8 cellular contexts compared by ENCODE assay signal in genomic region chr15:55588070-55588817, GRCh38. TPM values are rescaled to one million over a fixed set of nuclear protein-coding genes. Genes with fewer than 3 reads are reported as not detected.
DNase-seq lines count a peak whose midpoint lies in the region; ATAC-seq, FAIRE-seq and TF ChIP-seq lines count a peak whose summit lies in the region.

Gene PYGO1 (minus strand): TSS chr15:55588345. CDS start chr15:55587883, 462 bp downstream.

- H3K27ac ChIP-seq in GM12878 (ENCODE audit: control insufficient read depth, insufficient read depth) = no peak within 1 kb of the TSS

- WGBS in GM12878 (ENCODE audit: insufficient coverage, insufficient replicate concordance, low lambda C conversion rate, missing lambda C conversion rate) = 11% methylated on average over 25 of the region's 107 CpGs

- intact Hi-C loops in GM12878 (cut with micrococcal nuclease; ENCODE audit: unreplicated experiment) = no loop called here

- no peaks in the 10 kb centered on the region for H3K36me3 ChIP-seq in GM12878 (ENCODE audit: control insufficient read depth in 2 of 2, insufficient read depth in 2 of 2, low read length in 1 of 2)

- no peak for TF ChIP-seq POLR2A in GM12891 (IDR thresholded peaks at IDR 0.05; ENCODE audit: low read depth, low read length)
- TF ChIP-seq POLR2A in GM12878 (IDR thresholded peaks at IDR 0.05; ENCODE audit: low read depth, low read length) = no peak

- H3K4me3 ChIP-seq in GM12878 = no peak within 1 kb of the TSS

- no peak within 1 kb of the TSS for H3K9ac ChIP-seq in GM12878 (ENCODE audit: control insufficient read depth, insufficient read depth, low read length)

- peak within 1 kb of the TSS; percentile 17; the same call in 1 of the 2 replicates for H2AFZ ChIP-seq in GM12878 (ENCODE audit: control insufficient read depth, low read depth, low read length)

- RAD21 ChIA-PET in GM12878 (lab: Charles Lee; ENCODE audit: unreplicated experiment) = no interaction called here

- peak; percentile 46 for ATAC-seq in HG03521 (IDR thresholded peaks at IDR 0.05; ENCODE audit: unreplicated experiment)
- ATAC-seq in GM12878 = no peak; the same call in 2 of the 3 replicates

- no peaks in the 10 kb centered on the region; the same call in 2 of the 3 replicates for H3K9me3 ChIP-seq in GM12878 (replicated peaks; ENCODE audit: control insufficient read depth, insufficient read depth, low read length)

- CTCF ChIA-PET in GM12878 (lab: Yijun Ruan, JAX) = no interaction called here

- no TSS peak for BruUV-seq in GM12878 (replicated peaks; lab: Mats Ljungman, UMichigan)

- no peak for FAIRE-seq in GM12891 (lab: Jason Lieb, UNC)
- no peak for FAIRE-seq in GM12878 (lab: Jason Lieb, UNC)

- TF ChIP-seq CTCF in GM12878 (IDR thresholded peaks at IDR 0.05 in 2 of 3, conservative IDR thresholded peaks at IDR 0.05 in 1 of 3; ENCODE audit: control insufficient read depth in 2 of 3, extremely low read depth in 1 of 3, insufficient read depth in 1 of 3, low read depth in 3 of 3, low read length in 3 of 3) = no peak

- H3K4me1 ChIP-seq in GM12878 (ENCODE audit: control insufficient read depth, insufficient read depth, low read length) = no peaks in the 10 kb centered on the region

- TF ChIP-seq EP300 in GM12878 (IDR thresholded peaks at IDR 0.05; ENCODE audit: borderline replicate concordance in 1 of 2, control insufficient read depth in 1 of 2, low read depth in 2 of 2, low read length in 2 of 2) = no peak

- POLR2A ChIA-PET in GM12878 (lab: Charles Lee) = no interaction called here

- DNase-seq in 8988T (peak; percentile 53), GM12891 (ENCODE audit: insufficient read length, low spot score) (peak; percentile 59), SK-N-DZ (ENCODE audit: low spot score) (peak; percentile 77), GM12878 (ENCODE audit: low read depth, low spot score) (no peak), hypothalamus (lab: John Stamatoyannopoulos, UW) (peak in 38 of 51 donors; percentile 5 to 77 (median 38)), retina (peak; percentile 85), GF-D8 (lab: John Stamatoyannopoulos, UW) (no peak)

- TF ChIP-seq RAD21 in GM12878 (IDR thresholded peaks at IDR 0.05; ENCODE audit: insufficient read depth, low read depth, low read length) = no peak

- in situ Hi-C loops in GM12878 (cut with MboI) = no loop called here

- peak within 1 kb of the TSS; percentile 68 for H3K4me2 ChIP-seq in GM12878 (ENCODE audit: control insufficient read depth, insufficient read depth)

- H3K79me2 ChIP-seq in GM12878 (ENCODE audit: control insufficient read depth, insufficient read depth, low read length) = no peaks in the 10 kb centered on the region

- SMC1A ChIA-PET in GM12878 (lab: Charles Lee; ENCODE audit: uncharacterized antibody, unreplicated experiment) = no interaction called here

- H4K20me1 ChIP-seq in GM12878 (ENCODE audit: control insufficient read depth, insufficient read depth) = no peaks in the 10 kb centered on the region

- H3K27me3 ChIP-seq in GM12878 (replicated peaks in 1 of 2; ENCODE audit: control insufficient read depth in 2 of 2, insufficient read depth in 2 of 2, low read length in 1 of 2) = peaks cover 1 to 26% of the 10 kb centered on the region in 2 experiments

TF ChIP-seq in GM12891, 5 proteins besides CTCF, POLR2A, EP300 and RAD21:
- TF ChIP-seq SPI1 (IDR thresholded peaks at IDR 0.05; ENCODE audit: low read depth, low read length) (no peak), TAF1 (IDR thresholded peaks at IDR 0.05; ENCODE audit: low read depth, low read length) (no peak), PAX5 (IDR thresholded peaks at IDR 0.05; ENCODE audit: insufficient read depth, low read length, severe bottlenecking) (no peak), POU2F2 (IDR thresholded peaks at IDR 0.05; ENCODE audit: low read depth, low read length) (no peak), POLR2AphosphoS5 (IDR thresholded peaks at IDR 0.05; ENCODE audit: low read depth, low read length) (no peak)

TF ChIP-seq in GM12878, 131 proteins besides CTCF, POLR2A, EP300 and RAD21:
- TF ChIP-seq BMI1 (IDR thresholded peaks at IDR 0.05; ENCODE audit: borderline replicate concordance) (no peak), E2F8 (IDR thresholded peaks at IDR 0.05; ENCODE audit: low read depth, partially characterized antibody) (no peak), MEF2A (IDR thresholded peaks at IDR 0.05; ENCODE audit: insufficient read depth, low read depth, low read length) (no peak), NBN (IDR thresholded peaks at IDR 0.05) (no peak), EGR1 (IDR thresholded peaks at IDR 0.05; ENCODE audit: borderline replicate concordance in 1 of 2, low read depth in 2 of 2, low read length in 2 of 2) (0 out of 3 replicates have a peak, but pooled peaks of 1 of the 2 experiments have one; percentile 11)
TF ChIP-seq in GM12878: peak in this region for 1.

RNA-seq across cellular contexts. Expression of gene PYGO1, which starts in this region (rescaled TPM):
- polyA plus RNA-seq in GM12891 (2012; ENCODE audit: low read depth, missing spikeins) = not detected
- polyA plus RNA-seq in SK-N-DZ (2014; cell fraction: cytosol; rRNA removed) = 11.3 and 12.0 TPM in 2 replicates
- polyA plus RNA-seq in SK-N-DZ (2014; cell fraction: nucleus; rRNA removed) = 9.5 and 9.8 TPM in 2 replicates
- not detected in 2 replicates for total RNA-seq in GM12878 (2013; cell fraction: nucleolus; rRNA removed)
- total RNA-seq in GM12878 (2014; rRNA removed) (not detected in 2 replicates), GM12878 (2014; rRNA removed; fragmentation: Illumina TruSeq; extraction: Trizol) (not detected in 2 replicates), GM12878 (2021) (not detected in 2 replicates)
- polyA plus RNA-seq in GM12878 (2011; ENCODE audit: low read depth) = not detected
- polyA plus RNA-seq in GM12878 (2011; rRNA removed) (not detected in 2 replicates), GM12878 (2014; fragmentation: Illumina TruSeq; extraction: Trizol) (0.01 TPM in 1 of 2 replicates, not detected in the other), GM12878 (2014; fragmentation: Nextera tagmentation; extraction: Ambion mirVana) (not detected), GM12878 (2014; rRNA removed) (not detected in 2 replicates), GM12878 (2016; fragmentation: Nextera tagmentation; extraction: Ambion mirVana) (not detected)
- not detected in 2 replicates for polyA plus RNA-seq in GM12878 (2011; cell fraction: cytosol; rRNA removed)
- polyA plus RNA-seq in GM12878 (2011; cell fraction: nucleus; rRNA removed) = not detected in 2 replicates
- not detected in 2 replicates for polyA plus RNA-seq in GM12878 (2012)
- polyA minus RNA-seq in GM12878 (2011; rRNA and poly(A)+ RNA removed) = not detected in 2 replicates
- not detected in 2 replicates for polyA minus RNA-seq in GM12878 (2011; cell fraction: cytosol; rRNA and poly(A)+ RNA removed)
- not detected in 2 replicates for polyA minus RNA-seq in GM12878 (2011; cell fraction: nucleus; rRNA and poly(A)+ RNA removed)

Comparison
In these comparisons a context has a peak if more than half of its experiments do, and no peak if none do; other contexts are left out.
1. DNase-seq: peak in 8988T (single experiment), GM12891 (single experiment), SK-N-DZ (single experiment), hypothalamus (38 of 51) and retina (single experiment); none in GM12878 (single experiment) and GF-D8 (single experiment).